Comparison of ENCODE assay signal across 1 cellular context in genomic region chr9:134226221-134226930, GRCh38.
TF ChIP-seq lines count a peak whose summit lies in the region.

No MANE protein-coding gene starts in this region.

TF ChIP-seq in HepG2, 621 proteins besides CTCF, POLR2A, EP300 and RAD21 (continued from another document and continues in another):
- TF ChIP-seq SNAPC4 (CRISPR knock-in tag; IDR thresholded peaks at IDR 0.05) = no peak
- no peak; the same call in 1 of the 2 replicates for TF ChIP-seq FOSL2 (CRISPR knock-in tag; IDR thresholded peaks at IDR 0.05)
- peak; percentile 61; the same call in 1 of the 2 replicates for TF ChIP-seq MYC (CRISPR knock-in tag; IDR thresholded peaks at IDR 0.05; ENCODE audit: borderline replicate concordance)
- TF ChIP-seq SP5 (CRISPR knock-in tag; IDR thresholded peaks at IDR 0.05; ENCODE audit: borderline replicate concordance, low read depth) = peak; percentile 26; the same call in 1 of the 2 replicates
- no peak for TF ChIP-seq FOXP1 (IDR thresholded peaks at IDR 0.05)
- TF ChIP-seq FOXP1 (CRISPR knock-in tag; IDR thresholded peaks at IDR 0.05) = peak; percentile 20; the same call in 1 of the 2 replicates
- no peak for TF ChIP-seq SMARCC2 (IDR thresholded peaks at IDR 0.05)
- peak; percentile 75 for TF ChIP-seq SALL1 (CRISPR knock-in tag; IDR thresholded peaks at IDR 0.05)
- peak; percentile 45; the same call in 1 of the 2 replicates for TF ChIP-seq ZBTB7A (CRISPR knock-in tag; IDR thresholded peaks at IDR 0.05)
- peak; percentile 31; the same call in 1 of the 2 replicates for TF ChIP-seq ZNF232 (CRISPR knock-in tag; IDR thresholded peaks at IDR 0.05; ENCODE audit: borderline replicate concordance)
- peak; percentile 64; the same call in 1 of the 2 replicates for TF ChIP-seq KMT2A (CRISPR knock-in tag; IDR thresholded peaks at IDR 0.05)
- 0 out of 2 replicates have a peak, but pooled peaks have one; percentile 27 for TF ChIP-seq ZNF143 (CRISPR knock-in tag; IDR thresholded peaks at IDR 0.05)
- peak; percentile 46; the same call in 1 of the 2 replicates for TF ChIP-seq ZSCAN25 (CRISPR knock-in tag; IDR thresholded peaks at IDR 0.05)
- TF ChIP-seq REST (IDR thresholded peaks at IDR 0.05; ENCODE audit: borderline replicate concordance in 1 of 2, low read depth in 1 of 2, low read length in 2 of 2) = no peak
- peak; percentile 53; the same call in 1 of the 2 replicates for TF ChIP-seq ZNF788 (CRISPR knock-in tag; IDR thresholded peaks at IDR 0.05; ENCODE audit: borderline replicate concordance)
- TF ChIP-seq SALL2 (CRISPR knock-in tag; IDR thresholded peaks at IDR 0.05) = 0 out of 2 replicates have a peak, but pooled peaks have one; percentile 28
- no peak for TF ChIP-seq ZNF142 (CRISPR knock-in tag; IDR thresholded peaks at IDR 0.05)
- no peak for TF ChIP-seq ATF4 (CRISPR knock-in tag; IDR thresholded peaks at IDR 0.05)
- TF ChIP-seq MED1 (CRISPR knock-in tag; IDR thresholded peaks at IDR 0.05) = peak; percentile 36; the same call in 1 of the 2 replicates
- 0 out of 2 replicates have a peak, but pooled peaks have one; percentile 76 for TF ChIP-seq MTA1 (CRISPR knock-in tag; IDR thresholded peaks at IDR 0.05; ENCODE audit: borderline replicate concordance)
- TF ChIP-seq GTF3A (CRISPR knock-in tag; conservative IDR thresholded peaks at IDR 0.05) = no peak
- no peak for TF ChIP-seq ZNF484 (CRISPR knock-in tag; IDR thresholded peaks at IDR 0.05; ENCODE audit: borderline replicate concordance, low read depth)
- TF ChIP-seq FOXP4 (CRISPR knock-in tag; IDR thresholded peaks at IDR 0.05) = peak; percentile 59
- TF ChIP-seq ZNF350 (CRISPR knock-in tag; IDR thresholded peaks at IDR 0.05; ENCODE audit: borderline replicate concordance, low read depth) = peak; percentile 26; the same call in 1 of the 2 replicates
- peak; percentile 33; the same call in 1 of the 2 replicates for TF ChIP-seq TBX2 (CRISPR knock-in tag; IDR thresholded peaks at IDR 0.05; ENCODE audit: borderline replicate concordance)
- TF ChIP-seq ZNF260 (CRISPR knock-in tag; IDR thresholded peaks at IDR 0.05; ENCODE audit: borderline replicate concordance, low read depth) = no peak
- peak; percentile 34; the same call in 1 of the 2 replicates for TF ChIP-seq ZNF331 (CRISPR knock-in tag; IDR thresholded peaks at IDR 0.05)
- 0 out of 2 replicates have a peak, but pooled peaks have one; percentile 32 for TF ChIP-seq ZNF264 (CRISPR knock-in tag; IDR thresholded peaks at IDR 0.05)
- TF ChIP-seq RARA (CRISPR knock-in tag; IDR thresholded peaks at IDR 0.05) = 0 out of 2 replicates have a peak, but pooled peaks have one; percentile 23
- TF ChIP-seq ZNF547 (CRISPR knock-in tag; IDR thresholded peaks at IDR 0.05) = no peak
- TF ChIP-seq MTERF4 (CRISPR knock-in tag; IDR thresholded peaks at IDR 0.05) = no peak
- TF ChIP-seq PATZ1 (CRISPR knock-in tag; IDR thresholded peaks at IDR 0.05) = peak; percentile 91
- no peak for TF ChIP-seq ZNF674 (CRISPR knock-in tag; IDR thresholded peaks at IDR 0.05; ENCODE audit: low read depth)
- TF ChIP-seq ZFP90 (CRISPR knock-in tag; IDR thresholded peaks at IDR 0.05; ENCODE audit: borderline replicate concordance) = no peak
- peak; percentile 85 for TF ChIP-seq CEBPG (CRISPR knock-in tag; IDR thresholded peaks at IDR 0.05)
